In the genomic region with DNA sequence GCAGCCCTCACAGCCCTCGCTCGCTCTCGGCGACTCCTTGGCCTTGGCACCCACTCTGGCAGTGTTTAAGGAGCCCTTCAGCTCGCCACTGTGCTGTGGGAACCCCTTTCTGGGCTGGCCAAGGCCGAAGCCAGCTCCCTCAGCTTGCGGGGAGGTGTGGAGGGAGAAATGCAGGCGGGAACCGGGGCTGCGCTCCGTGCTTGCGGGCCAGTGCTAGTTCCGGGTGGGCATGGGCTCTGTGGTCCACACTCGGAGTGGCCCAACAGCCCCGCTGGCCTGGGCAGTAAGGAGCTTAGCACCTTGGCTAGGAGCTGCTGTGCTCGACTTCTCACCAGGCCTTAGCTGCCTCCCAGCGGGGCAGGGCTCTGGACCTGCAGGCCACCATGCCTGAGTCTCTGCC, we compare ENCODE assay signal across 23 cellular contexts.
"Had no signal": no experiment of that assay in that cellular context is flagged by ENCODE, and none has a peak within 500 bp of the region (broad histone marks: within the 10 kb centered on the region; RNA-seq: fewer than 3 reads in every experiment).

No MANE protein-coding gene starts in this region.

- H3K79me2 ChIP-seq: hepatocyte had no signal

- H3K27ac ChIP-seq: coronary artery, dorsolateral prefrontal cortex, foreskin keratinocyte, gastroesophageal sphincter, heart left ventricle, hepatocyte, left ventricle myocardium inferior, lower lobe of right lung had no signal

- H3K4me2 ChIP-seq: hepatocyte had no signal

- H3K36me3 Mint-ChIP-seq: immature natural killer cell, mesothelial cell of epicardium had no signal

- H3K4me3 ChIP-seq: coronary artery, dorsolateral prefrontal cortex, gastroesophageal sphincter, heart left ventricle, hepatocyte, left ventricle myocardium inferior, lower lobe of right lung, mucosa of descending colon had no signal

- H3K4me1 ChIP-seq: foreskin keratinocyte, gastroesophageal sphincter, left ventricle myocardium inferior, lower lobe of right lung had no signal

- H3K27ac Mint-ChIP-seq: immature natural killer cell, mesothelial cell of epicardium had no signal

- H3K36me3 ChIP-seq: gastroesophageal sphincter, heart left ventricle, left ventricle myocardium inferior, lower lobe of right lung had no signal

- H2AFZ ChIP-seq: hepatocyte had no signal

- H3K4me3 Mint-ChIP-seq: immature natural killer cell, mesothelial cell of epicardium had no signal

- DNase-seq: cerebellar nuclear complex; dermis blood vessel endothelial cell; dorsolateral prefrontal cortex; effector CD4-positive, alpha-beta T cell; effector memory CD4-positive, alpha-beta T cell; foreskin keratinocyte; heart left ventricle; hypothalamus; immature natural killer cell; islet precursor cell; kidney; kidney glomerular epithelial cell; left colon; left ventricle myocardium inferior; lower lobe of right lung; mesenchymal stem cell; mucosa of descending colon had no signal

- H3K27me3 ChIP-seq: dorsolateral prefrontal cortex, foreskin keratinocyte, gastroesophageal sphincter, heart left ventricle, hepatocyte had no signal

- H3K9me3 ChIP-seq: lower lobe of right lung, mucosa of descending colon had no signal

- H3K4me1 Mint-ChIP-seq: immature natural killer cell, mesothelial cell of epicardium had no signal

- ATAC-seq: esophagus mucosa, foreskin keratinocyte, gastroesophageal sphincter, heart left ventricle, left colon, left lobe of liver, lower lobe of right lung, mucosa of descending colon had no signal
